Comparison of ENCODE assay signal across 30 cellular contexts in the genomic region with DNA sequence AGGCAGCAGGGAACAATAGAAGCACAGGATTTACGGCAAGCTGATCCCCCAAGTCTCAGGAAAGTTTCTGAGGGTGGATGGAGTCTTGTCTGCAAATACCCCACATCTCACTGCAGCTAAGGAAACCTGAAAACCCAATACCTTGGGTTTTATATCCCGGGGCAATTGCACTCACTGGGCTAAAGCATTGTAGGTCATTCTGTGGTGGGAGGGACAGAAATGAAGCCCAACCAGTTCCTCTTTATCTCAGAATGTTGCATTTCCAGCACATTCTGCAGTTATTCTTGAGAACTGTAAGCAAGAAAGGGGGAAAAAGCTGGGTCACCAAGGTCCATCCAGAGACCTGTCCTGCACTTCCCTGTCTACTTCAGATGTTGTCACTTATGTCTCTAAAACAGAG. TPM values are rescaled to one million over a fixed set of nuclear protein-coding genes. Genes with fewer than 3 reads are reported as not detected.
A peak's percentile ranks its signal among the peaks of the same experiment; 100 is the strongest.
DNase-seq lines count a peak whose midpoint lies in the region; ATAC-seq and TF ChIP-seq lines count a peak whose summit lies in the region.
"Had no signal": no experiment of that assay in that cellular context is flagged by ENCODE, and none has a peak within 500 bp of the region (broad histone marks: within the 10 kb centered on the region; RNA-seq: fewer than 3 reads in every experiment).

No MANE protein-coding gene starts in this region.

- H3K4me2 ChIP-seq in trophoblast cell (ENCODE audit: low read length) = no peak overlapping the region

- in situ Hi-C loops in GM13976 (cut with MboI; ENCODE audit: low sequenced_read_pairs, unreplicated experiment) = no loop called here

- no peaks in the 10 kb centered on the region for H3K79me2 ChIP-seq in trophoblast cell (ENCODE audit: control insufficient read depth, insufficient read depth, low read length, poor library complexity)

- H3K79me1 ChIP-seq in trophoblast cell (ENCODE audit: low read length) = no peaks in the 10 kb centered on the region

- no peaks in the 10 kb centered on the region for H3K27me3 Mint-ChIP-seq in T-helper 1 cell treated with Interleukin-12 subunit alpha and Interleukin-12 subunit beta and Interleukin-4 antibody, amounts not matched to agents 30 μg/mL and 1 μg/mL, for 36 hours (ENCODE audit: low read depth)
- H3K27me3 Mint-ChIP-seq in IgD-negative memory B cell = no peaks in the 10 kb centered on the region
- H3K27me3 Mint-ChIP-seq in activated T-helper 2 cell treated with anti-CD3 and anti-CD28 coated beads, Interferon-gamma antibody, Interleukin-2, Interleukin-4, amounts not matched to agents 10 μg/mL and 5 μg/mL and 100 μg/mL, durations not matched to agents 14 hours and 24 hours and 36 hours (ENCODE audit: low read depth) = no peaks in the 10 kb centered on the region
- H3K27me3 Mint-ChIP-seq: activated CD4-positive, alpha-beta T cell treated with anti-CD3 and anti-CD28 coated beads, Interleukin-2, amount 10 ng/mL, durations not matched to agents 7 days and 5 days; CD4-positive, alpha-beta memory T cell had no signal

- peaks cover 6% of the 10 kb centered on the region for H3K36me3 Mint-ChIP-seq in T-helper 1 cell treated with Interleukin-12 subunit alpha and Interleukin-12 subunit beta and Interleukin-4 antibody, amounts not matched to agents 30 μg/mL and 1 μg/mL, for 36 hours (ENCODE audit: low read depth)
- peaks cover 4% of the 10 kb centered on the region for H3K36me3 Mint-ChIP-seq in IgD-negative memory B cell
- H3K36me3 Mint-ChIP-seq in activated T-helper 2 cell treated with anti-CD3 and anti-CD28 coated beads, Interferon-gamma antibody, Interleukin-2, Interleukin-4, amounts not matched to agents 10 μg/mL and 5 μg/mL and 100 μg/mL, durations not matched to agents 14 hours and 24 hours and 36 hours (ENCODE audit: low read depth) = no peaks in the 10 kb centered on the region
- H3K36me3 Mint-ChIP-seq: CD4-positive, alpha-beta memory T cell; stimulated activated effector memory CD8-positive, alpha-beta T cell treated with anti-CD3 and anti-CD28 coated beads, Interleukin-12 subunit alpha, Interleukin-12 subunit beta, amount 100 ng/mL, for 72 hours had no signal

- no peak overlapping the region for H2BK120ac ChIP-seq in trophoblast cell (ENCODE audit: insufficient read depth, low read length, poor library complexity)

- H3K4me1 Mint-ChIP-seq in T-helper 1 cell treated with Interleukin-12 subunit alpha and Interleukin-12 subunit beta and Interleukin-4 antibody, amounts not matched to agents 30 μg/mL and 1 μg/mL, for 36 hours (ENCODE audit: low read depth) = peaks cover 39% of the 10 kb centered on the region
- peaks cover 14 to 37% (median 32%) of the 10 kb centered on the region in 3 donors for H3K4me1 Mint-ChIP-seq in IgD-negative memory B cell
- H3K4me1 Mint-ChIP-seq in activated T-helper 2 cell treated with anti-CD3 and anti-CD28 coated beads, Interferon-gamma antibody, Interleukin-2, Interleukin-4, amounts not matched to agents 10 μg/mL and 5 μg/mL and 100 μg/mL, durations not matched to agents 14 hours and 24 hours and 36 hours (ENCODE audit: low read depth) = peaks cover 48% of the 10 kb centered on the region

- H3K4me3 ChIP-seq in trophoblast cell (ENCODE audit: low read depth, low read length) = no peak overlapping the region
- H3K4me3 ChIP-seq: ascending aorta, colonic mucosa, lower lobe of right lung, ovary, SJSA1, upper lobe of right lung had no signal

- peak overlapping the region; percentile 67 for H3K27ac Mint-ChIP-seq in T-helper 1 cell treated with Interleukin-12 subunit alpha and Interleukin-12 subunit beta and Interleukin-4 antibody, amounts not matched to agents 30 μg/mL and 1 μg/mL, for 36 hours
- peak overlapping the region; percentile 26 to 97 (median 81) for H3K27ac Mint-ChIP-seq in IgD-negative memory B cell
- H3K27ac Mint-ChIP-seq in activated T-helper 2 cell treated with anti-CD3 and anti-CD28 coated beads, Interferon-gamma antibody, Interleukin-2, Interleukin-4, amounts not matched to agents 10 μg/mL and 5 μg/mL and 100 μg/mL, durations not matched to agents 14 hours and 24 hours and 36 hours = no peak overlapping the region
- H3K27ac Mint-ChIP-seq: activated CD4-positive, alpha-beta T cell treated with anti-CD3 and anti-CD28 coated beads, Interleukin-2, amount 10 ng/mL, durations not matched to agents 7 days and 5 days; activated naive CD4-positive, alpha-beta T cell treated with anti-CD3 and anti-CD28 coated beads, Interleukin-2, amount 50 U/mL, for 72 hours had no signal

- H4K91ac ChIP-seq in trophoblast cell (ENCODE audit: low read depth, low read length) = no peak overlapping the region

- no peak overlapping the region for H3K4ac ChIP-seq in trophoblast cell (ENCODE audit: low read depth, low read length)

- H3K36me3 ChIP-seq in trophoblast cell (ENCODE audit: control insufficient read depth in 1 of 2, insufficient read depth in 2 of 2, low read length in 2 of 2) = no peaks in the 10 kb centered on the region
- H3K36me3 ChIP-seq: ascending aorta, colonic mucosa, lower lobe of right lung, ovary, SJSA1, upper lobe of right lung, WERI-Rb-1 had no signal

- no peak overlapping the region for H4K12ac ChIP-seq in trophoblast cell (ENCODE audit: low read depth, low read length)

- no peak overlapping the region for H2AFZ ChIP-seq in trophoblast cell (ENCODE audit: insufficient read depth, low read length, poor library complexity)

- H3K14ac ChIP-seq in trophoblast cell (ENCODE audit: low read length) = no peak overlapping the region

- no peaks in the 10 kb centered on the region for H3K9me3 ChIP-seq in trophoblast cell (ENCODE audit: insufficient read depth, low read depth, low read length)
- H3K9me3 ChIP-seq: ascending aorta, colonic mucosa, lower lobe of right lung, ovary, SJSA1, upper lobe of right lung had no signal

- H3K4me3 Mint-ChIP-seq in T-helper 1 cell treated with Interleukin-12 subunit alpha and Interleukin-12 subunit beta and Interleukin-4 antibody, amounts not matched to agents 30 μg/mL and 1 μg/mL, for 36 hours = no peak overlapping the region
- H3K4me3 Mint-ChIP-seq in IgD-negative memory B cell = peak overlapping the region in 2 of 4 donors; percentile 75 to 82
- H3K4me3 Mint-ChIP-seq in activated T-helper 2 cell treated with anti-CD3 and anti-CD28 coated beads, Interferon-gamma antibody, Interleukin-2, Interleukin-4, amounts not matched to agents 10 μg/mL and 5 μg/mL and 100 μg/mL, durations not matched to agents 14 hours and 24 hours and 36 hours (ENCODE audit: low read depth) = peak overlapping the region; percentile 15
- H3K4me3 Mint-ChIP-seq: activated CD4-positive, alpha-beta T cell treated with anti-CD3 and anti-CD28 coated beads, Interleukin-2, amount 10 ng/mL, durations not matched to agents 7 days and 5 days; stimulated activated effector memory CD8-positive, alpha-beta T cell treated with anti-CD3 and anti-CD28 coated beads, Interleukin-12 subunit alpha, Interleukin-12 subunit beta, amount 100 ng/mL, for 72 hours had no signal

- no peak overlapping the region for H2AK5ac ChIP-seq in trophoblast cell (ENCODE audit: low read length)

- TF ChIP-seq CTCF in GM13976 (IDR thresholded peaks at IDR 0.05; ENCODE audit: borderline replicate concordance, control extremely low read depth, extremely low read depth, insufficient read depth, missing control alignments) = no peak

- no peak for DNase-seq in T-helper 1 cell
- no peak for DNase-seq in activated T-helper 2 cell treated with anti-CD3 and anti-CD28 coated beads, Interferon-gamma antibody, Interleukin-2, Interleukin-4, amounts not matched to agents 10 μg/mL and 5 μg/mL and 100 μg/mL, durations not matched to agents 14 hours and 24 hours and 36 hours (ENCODE audit: low spot score)
- peak; percentile 17 to 67 for DNase-seq in trophoblast cell
- DNase-seq in GM13976 (ENCODE audit: low spot score) = no peak
- no peak for DNase-seq in retina
- DNase-seq: activated effector memory CD4-positive, alpha-beta T cell treated with Interleukin-2 at 50 U/mL for 16 hours; colonic mucosa; hippocampal formation; lower lobe of right lung; NCI-H1092; NCI-H1694 treated with DMSO at 0.1 percent for 48 hours; NCI-H510A; ovary; substantia nigra; upper lobe of right lung; WERI-Rb-1 had no signal

- H2BK5ac ChIP-seq in trophoblast cell (ENCODE audit: low read depth, low read length, poor library complexity) = no peak overlapping the region

- no peak overlapping the region for H3K18ac ChIP-seq in trophoblast cell (ENCODE audit: low read length)

- no CpG with 5 or more reads among the region's 2 CpGs for WGBS in trophoblast cell (ENCODE audit: extremely low coverage, insufficient coverage, insufficient read length)

- ATAC-seq in GM21447 (IDR thresholded peaks at IDR 0.05; ENCODE audit: unreplicated experiment) = no peak
- ATAC-seq: HCT116, lower lobe of right lung, upper lobe of right lung had no signal

- intact Hi-C loops in activated T-helper 2 cell treated with anti-CD3 and anti-CD28 coated beads, Interferon-gamma antibody, Interleukin-2, Interleukin-4, amounts not matched to agents 10 μg/mL and 5 μg/mL and 100 μg/mL, durations not matched to agents 14 hours and 24 hours and 36 hours (cut with micrococcal nuclease) = no loop called here

- H3K27me3 ChIP-seq in trophoblast cell (ENCODE audit: insufficient read depth, low read length) = no peaks in the 10 kb centered on the region
- H3K27me3 ChIP-seq: ascending aorta, colonic mucosa, ovary, SJSA1, upper lobe of right lung had no signal

- H3K23ac ChIP-seq in trophoblast cell (ENCODE audit: low read length) = no peak overlapping the region

- peak overlapping the region; percentile 25 for H3K27ac ChIP-seq in trophoblast cell (ENCODE audit: low read depth, low read length)
- H3K27ac ChIP-seq: 22Rv1, ascending aorta, colonic mucosa, epithelial cell of prostate, lower lobe of right lung, ovary, RWPE1, SJSA1, upper lobe of right lung, WERI-Rb-1 had no signal

- H3K4me1 ChIP-seq in trophoblast cell (ENCODE audit: control insufficient read depth in 1 of 2, insufficient read depth in 2 of 2, low read length in 2 of 2) = peaks cover 2 to 3% of the 10 kb centered on the region in 2 experiments
- H3K4me1 ChIP-seq: ascending aorta, colonic mucosa, lower lobe of right lung, SJSA1, upper lobe of right lung had no signal

- peaks cover 15% of the 10 kb centered on the region for H3K9me3 Mint-ChIP-seq in T-helper 1 cell treated with Interleukin-12 subunit alpha and Interleukin-12 subunit beta and Interleukin-4 antibody, amounts not matched to agents 30 μg/mL and 1 μg/mL, for 36 hours
- H3K9me3 Mint-ChIP-seq in IgD-negative memory B cell = peaks cover 0 to 8% (median 4%) of the 10 kb centered on the region in 3 donors
- H3K9me3 Mint-ChIP-seq in activated T-helper 2 cell treated with anti-CD3 and anti-CD28 coated beads, Interferon-gamma antibody, Interleukin-2, Interleukin-4, amounts not matched to agents 10 μg/mL and 5 μg/mL and 100 μg/mL, durations not matched to agents 14 hours and 24 hours and 36 hours = peaks cover 16% of the 10 kb centered on the region
- H3K9me3 Mint-ChIP-seq: activated CD4-positive, alpha-beta T cell treated with anti-CD3 and anti-CD28 coated beads, Interleukin-2, amount 10 ng/mL, durations not matched to agents 7 days and 5 days had no signal

- H2BK12ac ChIP-seq in trophoblast cell (ENCODE audit: low read length) = no peak overlapping the region

- H3K9ac ChIP-seq in trophoblast cell (ENCODE audit: low read length) = no peak overlapping the region

- no peak overlapping the region for H4K8ac ChIP-seq in trophoblast cell (ENCODE audit: low read depth, low read length)

RNA-seq across cellular contexts. Expression of a gene that starts 39.8 kb away (rescaled TPM):
- polyA plus RNA-seq in IgD-negative memory B cell = 25.4 TPM
- not detected in 2 replicates for total RNA-seq in activated T-helper 2 cell treated with anti-CD3 and anti-CD28 coated beads, Interferon-gamma antibody, Interleukin-2, Interleukin-4, amounts not matched to agents 10 μg/mL and 5 μg/mL and 100 μg/mL, durations not matched to agents 14 hours and 24 hours and 36 hours
- polyA plus RNA-seq in trophoblast cell (2013) = 0.05 and 0.07 TPM in 2 replicates
- total RNA-seq: ascending aorta, colonic mucosa, lower lobe of right lung, mucosa of gallbladder, ovary, SJSA1, upper lobe of right lung had no signal
- polyA plus RNA-seq: ovary had no signal

Comparison
In these comparisons a context has a peak if more than half of its experiments do, and no peak if none do; other contexts are left out.
1. DNase-seq: peak in trophoblast cell (2 of 2); none in T-helper 1 cell (0 of 5), activated T-helper 2 cell treated with anti-CD3 and anti-CD28 coated beads, Interferon-gamma antibody, Interleukin-2, Interleukin-4, amounts not matched to agents 10 μg/mL and 5 μg/mL and 100 μg/mL, durations not matched to agents 14 hours and 24 hours and 36 hours (single experiment), GM13976 (single experiment) and retina (single experiment).